Comparison of ENCODE assay signal across 34 cellular contexts in the genomic region with DNA sequence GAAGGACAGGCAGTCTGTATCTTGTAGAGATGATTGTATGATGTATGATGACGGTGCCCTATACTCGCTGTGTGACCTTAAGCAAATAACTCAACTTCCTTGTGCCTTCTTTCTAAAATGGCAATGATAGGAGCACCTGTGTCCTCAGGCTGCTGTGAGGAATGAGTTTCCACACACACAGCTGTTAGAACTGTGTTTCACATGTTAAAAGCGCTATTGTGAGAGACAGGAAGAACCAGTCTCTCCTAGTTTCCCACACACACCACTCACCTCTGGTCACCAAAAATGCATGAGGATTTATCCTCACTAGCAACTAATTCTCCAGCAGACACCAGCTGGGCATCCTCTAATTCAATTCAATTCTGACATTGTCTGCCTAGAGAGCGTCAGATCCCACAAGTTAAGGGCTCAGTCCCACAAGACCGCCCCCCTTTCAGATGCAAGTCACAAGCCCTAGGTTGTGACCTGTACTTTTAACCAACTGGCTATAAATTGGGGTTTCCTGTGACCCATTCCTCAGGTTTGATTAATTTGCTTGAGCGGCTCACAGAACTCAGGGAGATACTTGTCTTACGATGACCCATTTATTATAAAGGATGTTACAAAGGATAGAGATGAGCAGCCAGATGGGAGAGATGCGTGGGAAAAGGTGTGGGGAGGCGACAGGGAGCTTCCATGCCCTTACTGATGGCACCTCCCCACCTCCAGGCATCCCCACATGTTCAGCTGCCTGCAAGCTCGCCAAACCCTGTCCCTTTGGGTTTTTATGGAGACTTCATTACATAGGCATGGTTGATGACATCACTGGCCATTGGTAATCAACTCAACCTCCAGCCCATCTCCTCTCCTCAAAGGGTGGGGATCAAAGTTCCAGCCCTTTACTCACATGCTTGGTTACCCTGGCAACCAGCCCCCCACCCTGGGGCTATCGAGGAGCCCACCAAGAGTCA. TPM values are rescaled to one million over a fixed set of nuclear protein-coding genes. Genes with fewer than 3 reads are reported as not detected.
DNase-seq lines count a peak whose midpoint lies in the region; ATAC-seq, FAIRE-seq and TF ChIP-seq lines count a peak whose summit lies in the region.
"Had no signal": no experiment of that assay in that cellular context is flagged by ENCODE, and none has a peak within 500 bp of the region (broad histone marks: within the 10 kb centered on the region; RNA-seq: fewer than 3 reads in every experiment).

No MANE protein-coding gene starts in this region.

- no peak for DNase-seq in GM23338 (ENCODE audit: low spot score)
- DNase-seq in SK-N-DZ (ENCODE audit: low spot score): peak; percentile 38
- DNase-seq in smooth muscle cell (lab: John Stamatoyannopoulos, UW; ENCODE audit: unreplicated experiment): no peak
- DNase-seq in RCC 7860 (ENCODE audit: low spot score): no peak
- no peak for DNase-seq in T-helper 9 cell
- no peak for DNase-seq in cerebellar cortex (ENCODE audit: low spot score)
- DNase-seq: ACHN; activated CD4-positive, alpha-beta T cell treated with anti-CD3 and anti-CD28 coated beads, Interleukin-2, amount 50 U/mL, for 4 hours; activated naive CD4-positive, alpha-beta T cell; activated T-cell treated with anti-CD3 and anti-CD28 coated beads, Interleukin-2, amount 50 U/mL, for 72 hours; CD4-positive, alpha-beta memory T cell; cerebellar nuclear complex; dermis blood vessel endothelial cell; left cardiac atrium; mucosa of descending colon; natural killer cell; NCI-H1105; NCI-H2081; NCI-H2227 treated with DMSO at 0.1 percent for 48 hours; NCI-H774; RPMI8226; stimulated activated naive CD4-positive, alpha-beta T cell treated with Interleukin-2 at 50 U/mL for 16 hours; T-cell had no signal

- H3K27ac Mint-ChIP-seq in GM23338: peak overlapping the region; percentile 51; the same call in 1 of the 2 replicates
- H3K27ac Mint-ChIP-seq: activated T-cell treated with anti-CD3 and anti-CD28 coated beads, Interleukin-2, amount 50 U/mL, for 72 hours; B cell; natural killer cell; T-cell had no signal

- no peak for FAIRE-seq in RCC 7860 (lab: Jason Lieb, UNC)
- FAIRE-seq: GM19239, H54, HTR-8/SVneo, K562 had no signal

- no peaks in the 10 kb centered on the region for H3K9me2 ChIP-seq in GM23338 (ENCODE audit: insufficient read depth)

- peaks cover 29% of the 10 kb centered on the region for H3K4me1 Mint-ChIP-seq in GM23338

- no peaks in the 10 kb centered on the region; the same call in 2 of the 3 replicates for H3K36me3 Mint-ChIP-seq in GM23338 (ENCODE audit: low read depth)
- H3K36me3 Mint-ChIP-seq: natural killer cell had no signal

- H2AFZ ChIP-seq in GM23338: no peak overlapping the region
- H2AFZ ChIP-seq in smooth muscle cell (ENCODE audit: low read depth): no peak overlapping the region
- H2AFZ ChIP-seq: hepatocyte had no signal

- WGBS in smooth muscle cell (ENCODE audit: low lambda C conversion rate): 73% methylated on average over 11 of the region's 11 CpGs

- H3K36me3 ChIP-seq in GM23338 (ENCODE audit: insufficient read depth) (no peaks in the 10 kb centered on the region), smooth muscle cell (ENCODE audit: low read depth) (no peaks in the 10 kb centered on the region)
- H3K36me3 ChIP-seq: SJSA1 had no signal

- peaks cover 3% of the 10 kb centered on the region for H3K27me3 Mint-ChIP-seq in GM23338 (ENCODE audit: insufficient read depth, low read depth, poor library complexity)
- H3K27me3 Mint-ChIP-seq: CD4-positive, alpha-beta memory T cell; T-cell had no signal

- H3K27me3 ChIP-seq in GM23338 (ENCODE audit: insufficient read depth): no peaks in the 10 kb centered on the region
- no peaks in the 10 kb centered on the region for H3K27me3 ChIP-seq in smooth muscle cell (ENCODE audit: low read depth)
- H3K27me3 ChIP-seq: hepatocyte, SJSA1 had no signal

- TF ChIP-seq CTCF in GM23338 (conservative IDR thresholded peaks at IDR 0.05; ENCODE audit: low read depth in 2 of 2) (no peak), smooth muscle cell (IDR thresholded peaks at IDR 0.05; ENCODE audit: borderline replicate concordance, insufficient read depth, poor library complexity, severe bottlenecking) (no peak)

- H3K4me3 Mint-ChIP-seq in GM23338: no peak overlapping the region
- H3K4me3 Mint-ChIP-seq: activated T-cell treated with anti-CD3 and anti-CD28 coated beads, Interleukin-2, amount 50 U/mL, for 72 hours; B cell; CD4-positive, alpha-beta memory T cell; natural killer cell; T-cell had no signal

- H3K4me1 ChIP-seq in GM23338 (ENCODE audit: insufficient read depth): peaks cover 13% of the 10 kb centered on the region
- H3K4me1 ChIP-seq in smooth muscle cell (ENCODE audit: low read depth): peaks cover 14% of the 10 kb centered on the region
- H3K4me1 ChIP-seq: SJSA1 had no signal

- H3K9me3 ChIP-seq in smooth muscle cell (replicated peaks; ENCODE audit: low read depth): no peaks in the 10 kb centered on the region
- H3K9me3 ChIP-seq: mucosa of descending colon, SJSA1 had no signal

- H3K9me3 Mint-ChIP-seq in GM23338: no peaks in the 10 kb centered on the region
- H3K9me3 Mint-ChIP-seq: CD4-positive, alpha-beta memory T cell; T-cell had no signal

- H4K20me1 ChIP-seq in GM23338 (replicated peaks; ENCODE audit: insufficient read depth): no peaks in the 10 kb centered on the region
- H4K20me1 ChIP-seq in smooth muscle cell (ENCODE audit: low read depth): no peaks in the 10 kb centered on the region

- H3F3A ChIP-seq in GM23338 (replicated peaks; ENCODE audit: low read depth) (no peaks in the 10 kb centered on the region), smooth muscle cell (ENCODE audit: low read depth) (peaks cover 3% of the 10 kb centered on the region)

- H3K4me3 ChIP-seq in GM23338: no peak overlapping the region
- H3K4me3 ChIP-seq in smooth muscle cell: no peak overlapping the region
- H3K4me3 ChIP-seq: hepatocyte, K562, lung, mucosa of descending colon, SJSA1, skin epidermis had no signal

- H3K79me2 ChIP-seq in GM23338 (replicated peaks; ENCODE audit: insufficient read depth) (no peaks in the 10 kb centered on the region), smooth muscle cell (ENCODE audit: low read depth) (no peaks in the 10 kb centered on the region)
- H3K79me2 ChIP-seq: hepatocyte had no signal

- no peak overlapping the region for H3K9ac ChIP-seq in smooth muscle cell (ENCODE audit: low read depth)

- H3K4me2 ChIP-seq in GM23338: 0 out of 2 replicates have a peak overlapping the region, but pooled peaks have one; percentile 15
- H3K4me2 ChIP-seq in smooth muscle cell: no peak overlapping the region
- H3K4me2 ChIP-seq: hepatocyte had no signal

- ATAC-seq in GM23338 (peak; percentile 59), esophagus mucosa (peak; percentile 89)
- ATAC-seq: activated CD4-positive, CD25-positive, alpha-beta regulatory T cell treated with anti-CD3 and anti-CD28 coated beads, Interleukin-2, amount 50 U/mL, for 24 hours; activated T-cell treated with anti-CD3 and anti-CD28 coated beads, Interleukin-2, amount 50 U/mL, for 72 hours; K562; left cardiac atrium; mucosa of descending colon; natural killer cell; T-cell had no signal

- H3K27ac ChIP-seq in GM23338 (ENCODE audit: low read depth) (no peak overlapping the region), smooth muscle cell (ENCODE audit: low read depth) (peak overlapping the region; percentile 43)
- H3K27ac ChIP-seq: SJSA1 had no signal

TF ChIP-seq in GM23338, 12 proteins besides CTCF, POLR2A, EP300 and RAD21 (continues in another document):
- no peak for TF ChIP-seq ZNF331 (CRISPR knock-in tag; IDR thresholded peaks at IDR 0.05; ENCODE audit: low read depth)
- no peak for TF ChIP-seq STAT1 (IDR thresholded peaks at IDR 0.05; ENCODE audit: unreplicated experiment)
- TF ChIP-seq, protein P1, sequence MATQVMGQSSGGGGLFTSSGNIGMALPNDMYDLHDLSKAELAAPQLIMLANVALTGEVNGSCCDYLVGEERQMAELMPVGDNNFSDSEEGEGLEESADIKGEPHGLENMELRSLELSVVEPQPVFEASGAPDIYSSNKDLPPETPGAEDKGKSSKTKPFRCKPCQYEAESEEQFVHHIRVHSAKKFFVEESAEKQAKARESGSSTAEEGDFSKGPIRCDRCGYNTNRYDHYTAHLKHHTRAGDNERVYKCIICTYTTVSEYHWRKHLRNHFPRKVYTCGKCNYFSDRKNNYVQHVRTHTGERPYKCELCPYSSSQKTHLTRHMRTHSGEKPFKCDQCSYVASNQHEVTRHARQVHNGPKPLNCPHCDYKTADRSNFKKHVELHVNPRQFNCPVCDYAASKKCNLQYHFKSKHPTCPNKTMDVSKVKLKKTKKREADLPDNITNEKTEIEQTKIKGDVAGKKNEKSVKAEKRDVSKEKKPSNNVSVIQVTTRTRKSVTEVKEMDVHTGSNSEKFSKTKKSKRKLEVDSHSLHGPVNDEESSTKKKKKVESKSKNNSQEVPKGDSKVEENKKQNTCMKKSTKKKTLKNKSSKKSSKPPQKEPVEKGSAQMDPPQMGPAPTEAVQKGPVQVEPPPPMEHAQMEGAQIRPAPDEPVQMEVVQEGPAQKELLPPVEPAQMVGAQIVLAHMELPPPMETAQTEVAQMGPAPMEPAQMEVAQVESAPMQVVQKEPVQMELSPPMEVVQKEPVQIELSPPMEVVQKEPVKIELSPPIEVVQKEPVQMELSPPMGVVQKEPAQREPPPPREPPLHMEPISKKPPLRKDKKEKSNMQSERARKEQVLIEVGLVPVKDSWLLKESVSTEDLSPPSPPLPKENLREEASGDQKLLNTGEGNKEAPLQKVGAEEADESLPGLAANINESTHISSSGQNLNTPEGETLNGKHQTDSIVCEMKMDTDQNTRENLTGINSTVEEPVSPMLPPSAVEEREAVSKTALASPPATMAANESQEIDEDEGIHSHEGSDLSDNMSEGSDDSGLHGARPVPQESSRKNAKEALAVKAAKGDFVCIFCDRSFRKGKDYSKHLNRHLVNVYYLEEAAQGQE (IDR thresholded peaks at IDR 0.05; ENCODE audit: unreplicated experiment): no peak
- TF ChIP-seq, protein P2, sequence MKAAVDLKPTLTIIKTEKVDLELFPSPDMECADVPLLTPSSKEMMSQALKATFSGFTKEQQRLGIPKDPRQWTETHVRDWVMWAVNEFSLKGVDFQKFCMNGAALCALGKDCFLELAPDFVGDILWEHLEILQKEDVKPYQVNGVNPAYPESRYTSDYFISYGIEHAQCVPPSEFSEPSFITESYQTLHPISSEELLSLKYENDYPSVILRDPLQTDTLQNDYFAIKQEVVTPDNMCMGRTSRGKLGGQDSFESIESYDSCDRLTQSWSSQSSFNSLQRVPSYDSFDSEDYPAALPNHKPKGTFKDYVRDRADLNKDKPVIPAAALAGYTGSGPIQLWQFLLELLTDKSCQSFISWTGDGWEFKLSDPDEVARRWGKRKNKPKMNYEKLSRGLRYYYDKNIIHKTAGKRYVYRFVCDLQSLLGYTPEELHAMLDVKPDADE (IDR thresholded peaks at IDR 0.05): no peak
- no peak for TF ChIP-seq EZH2phosphoT487 (IDR thresholded peaks at IDR 0.05; ENCODE audit: unreplicated experiment)
- no peak for TF ChIP-seq ZNF114 (CRISPR knock-in tag; IDR thresholded peaks at IDR 0.05)

RNA-seq across cellular contexts. Expression of a gene that starts 29.1 kb away (rescaled TPM):
- total RNA-seq in GM23338 (2014; rRNA removed; shearing (Covaris generic)): 0.21 TPM in 1 of 2 replicates, not detected in the other
- polyA plus RNA-seq in GM23338 (2016; fragmentation: Nextera tagmentation; extraction: Ambion mirVana): 0.17 and 0.40 TPM in 2 replicates
- not detected in 2 replicates for polyA plus RNA-seq in SK-N-DZ (2014; cell fraction: cytosol; rRNA removed)
- polyA plus RNA-seq in SK-N-DZ (2014; cell fraction: nucleus; rRNA removed): not detected in 2 replicates
- 21.5 TPM for total RNA-seq in esophagus mucosa
- 2.2 and 3.5 TPM in 2 replicates for total RNA-seq in smooth muscle cell
- polyA plus RNA-seq in smooth muscle cell: 1.3 and 3.2 TPM in 2 replicates
- total RNA-seq: SJSA1 had no signal
